ENCODE assay signal across 26 cellular contexts in the genomic region with DNA sequence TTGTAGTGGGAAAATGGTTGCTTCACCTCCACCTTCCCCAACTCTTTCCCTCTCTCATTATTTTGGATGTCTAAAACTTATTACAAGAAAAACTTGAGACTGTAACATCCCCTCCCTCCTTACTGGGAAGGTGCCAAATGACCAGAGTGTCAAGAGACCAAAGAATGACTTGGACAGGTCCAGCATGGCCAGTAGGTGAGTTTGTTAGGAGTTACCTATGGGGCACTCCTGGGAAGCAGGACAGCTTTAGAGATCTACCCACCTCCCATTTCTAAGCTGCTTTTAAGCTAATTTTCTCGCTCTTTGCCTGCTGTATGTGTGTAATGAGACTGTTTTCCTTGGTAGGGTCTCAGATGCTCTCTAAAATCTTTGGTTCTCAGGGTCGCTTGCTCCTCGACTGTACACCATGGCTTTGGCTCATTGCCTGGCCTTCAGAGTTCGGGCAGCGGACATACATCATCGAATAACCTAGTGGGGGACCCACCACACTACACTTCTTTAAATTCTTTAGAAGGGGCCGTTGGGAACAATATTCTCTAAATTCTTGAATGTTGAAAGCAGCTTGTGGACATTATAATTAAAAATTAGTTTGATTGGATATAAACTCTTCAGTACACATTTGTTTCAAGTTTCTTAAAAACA. TPM values are rescaled to one million over a fixed set of nuclear protein-coding genes. Genes with fewer than 3 reads are reported as not detected.
DNase-seq lines count a peak whose midpoint lies in the region; ATAC-seq, FAIRE-seq and TF ChIP-seq lines count a peak whose summit lies in the region.
"Had no signal": no experiment of that assay in that cellular context is flagged by ENCODE, and none has a peak within 500 bp of the region (broad histone marks: within the 10 kb centered on the region; RNA-seq: fewer than 3 reads in every experiment).

No MANE protein-coding gene starts in this region.

- H3K9me3 Mint-ChIP-seq in H9, result no peaks in the 10 kb centered on the region
- H3K9me3 Mint-ChIP-seq in endodermal cell, result peaks cover 2% of the 10 kb centered on the region
- no peaks in the 10 kb centered on the region for H3K9me3 Mint-ChIP-seq in progenitor cell of endocrine pancreas (ENCODE audit: low read depth)
- H3K9me3 Mint-ChIP-seq: CD8-positive, alpha-beta memory T cell had no signal

- ATAC-seq in HepG2 (peak; percentile 62), right lobe of liver (no peak), HG03439 (IDR thresholded peaks at IDR 0.05; ENCODE audit: unreplicated experiment) (no peak)
- ATAC-seq: PC-3 had no signal

- H3K9me3 ChIP-seq in HepG2 (ENCODE audit: low read length) (no peaks in the 10 kb centered on the region), right lobe of liver (no peaks in the 10 kb centered on the region), H9 (ENCODE audit: control insufficient read depth, low read depth, low read length) (no peaks in the 10 kb centered on the region), endodermal cell (ENCODE audit: control insufficient read depth, low read length) (no peaks in the 10 kb centered on the region)
- H3K9me3 ChIP-seq: BLaER1 treated with 17β-estradiol and CSF1 and Interleukin-3, amounts not matched to agents 10 nM and 100 nM; MG63; SK-N-SH had no signal

- intact Hi-C loops in HepG2 (cut with micrococcal nuclease; ENCODE audit: unreplicated experiment) (no loop called here), right lobe of liver (cut with DNase I) (no loop called here)

- TF ChIP-seq EP300 in HepG2 (IDR thresholded peaks at IDR 0.05; ENCODE audit: low read depth in 2 of 2, low read length in 2 of 2), result no peak
- TF ChIP-seq EP300 in HepG2 (CRISPR knock-in tag; IDR thresholded peaks at IDR 0.05; ENCODE audit: borderline replicate concordance), result no peak

- H4K91ac ChIP-seq in H9 (ENCODE audit: insufficient read length, low read depth, low read length), result no peak overlapping the region

- H4K8ac ChIP-seq in H9 (replicated peaks; ENCODE audit: insufficient read length, low read depth, low read length), result no peak overlapping the region

- H3K9ac ChIP-seq in HepG2 (ENCODE audit: insufficient read depth, low read depth, low read length) (no peak overlapping the region), H9 (ENCODE audit: extremely low read depth, insufficient read length, low read length) (no peak overlapping the region), endodermal cell (ENCODE audit: extremely low read depth, low read length, poor library complexity, severe bottlenecking) (no peak overlapping the region)
- H3K9ac ChIP-seq: BLaER1 treated with 17β-estradiol and CSF1 and Interleukin-3, amounts not matched to agents 10 nM and 100 nM; SK-N-SH had no signal

- H2BK20ac ChIP-seq in H9 (ENCODE audit: low read depth, low read length, poor library complexity, severe bottlenecking), result no peak overlapping the region

- no peak for TF ChIP-seq RAD21 in HepG2 (CRISPR knock-in tag; IDR thresholded peaks at IDR 0.05)

- no peak overlapping the region for H3K23ac ChIP-seq in H9 (ENCODE audit: insufficient read length, low read depth, low read length)

- CTCF ChIA-PET in HepG2 (lab: Yijun Ruan, JAX; ENCODE audit: low intra/inter-chr PET ratio, low total read pairs), result no interaction called here

- 95% methylated on average over 7 of the region's 7 CpGs for WGBS in HepG2 (ENCODE audit: low lambda C conversion rate)
- WGBS in right lobe of liver (ENCODE audit: insufficient coverage, low coverage, low lambda C conversion rate, missing lambda C conversion rate), result 92% methylated on average over 4 of the region's 7 CpGs
- WGBS in H9 (ENCODE audit: extremely low coverage, insufficient read length, low lambda C conversion rate), result no CpG with 5 or more reads among the region's 7 CpGs
- 94 to 95% methylated on average over 2 to 7 of the region's 7 CpGs for whole genome bisulfite sequencing in endodermal cell (ENCODE audit: insufficient coverage in 1 of 2, insufficient read length in 1 of 2), 2 experiments

- no peak overlapping the region for H3K4ac ChIP-seq in H9 (ENCODE audit: low read depth, low read length)

- no peaks in the 10 kb centered on the region for H3K27me3 Mint-ChIP-seq in H9 (ENCODE audit: low read depth)
- no peaks in the 10 kb centered on the region for H3K27me3 Mint-ChIP-seq in endodermal cell (ENCODE audit: insufficient read depth)
- H3K27me3 Mint-ChIP-seq in progenitor cell of endocrine pancreas, result no peaks in the 10 kb centered on the region
- H3K27me3 Mint-ChIP-seq: CD8-positive, alpha-beta memory T cell had no signal

- DNase-seq in HepG2 (ENCODE audit: low spot score) (no peak), right lobe of liver (no peak), H9 (no peak), endodermal cell (no peak), progenitor cell of endocrine pancreas (ENCODE audit: low spot score, unreplicated experiment) (no peak)
- DNase-seq in effector CD8-positive, alpha-beta T cell (lab: John Stamatoyannopoulos, UW), result no peak
- no peak for DNase-seq in effector CD4-positive, alpha-beta T cell
- DNase-seq: AML-193; CD8-positive, alpha-beta memory T cell; DMS153; DND-41; KG1; MG63; NCI-H2029; NCI-H446; NCI-H524 treated with DMSO at 0.1 percent for 48 hours; NCI-H774; NK-92 treated with Interleukin-12 subunit alpha and Interleukin-12 subunit beta, amount 100 ng/mL, for 24 hours; PC-3; SK-N-SH; SW 1271 had no signal

- no peak overlapping the region for H3K27ac ChIP-seq in HepG2 (ENCODE audit: extremely low read length, insufficient read depth, low read length)
- no peak overlapping the region for H3K27ac ChIP-seq in right lobe of liver
- no peak overlapping the region for H3K27ac ChIP-seq in H9 (ENCODE audit: insufficient read length, low read depth, low read length)
- no peak overlapping the region for H3K27ac ChIP-seq in endodermal cell (ENCODE audit: low read depth, low read length)
- H3K27ac ChIP-seq: BLaER1 treated with 17β-estradiol and CSF1 and Interleukin-3, amounts not matched to agents 10 nM and 100 nM had no signal

- H2AFZ ChIP-seq in HepG2 (ENCODE audit: low read length) (no peak overlapping the region), H9 (ENCODE audit: low read length) (no peak overlapping the region)

- no peak overlapping the region for H3K18ac ChIP-seq in H9 (ENCODE audit: insufficient read length, low read depth, low read length)

- H3K23me2 ChIP-seq in H9 (ENCODE audit: insufficient read length, low read depth, low read length, poor library complexity, severe bottlenecking), result no peaks in the 10 kb centered on the region

- H3K27me3 ChIP-seq in HepG2 (ENCODE audit: control insufficient read depth in 1 of 2, insufficient read depth in 2 of 2, low read length in 2 of 2) (no peaks in the 10 kb centered on the region), right lobe of liver (no peaks in the 10 kb centered on the region), H9 (ENCODE audit: insufficient read depth, low read length) (no peaks in the 10 kb centered on the region), endodermal cell (ENCODE audit: control insufficient read depth, insufficient read depth, low read length, poor library complexity, severe bottlenecking) (no peaks in the 10 kb centered on the region)
- H3K27me3 ChIP-seq: BLaER1 treated with 17β-estradiol and CSF1 and Interleukin-3, amounts not matched to agents 10 nM and 100 nM; MG63 had no signal

- H3K4me3 ChIP-seq in HepG2 (replicated peaks in 1 of 3; ENCODE audit: insufficient read depth in 1 of 3, low read depth in 2 of 3, low read length in 3 of 3) (no peak overlapping the region), right lobe of liver (no peak overlapping the region), endodermal cell (ENCODE audit: low read length) (no peak overlapping the region)
- H3K4me3 ChIP-seq: BLaER1 treated with 17β-estradiol and CSF1 and Interleukin-3, amounts not matched to agents 10 nM and 100 nM; MG63 had no signal

- H3K14ac ChIP-seq in H9 (ENCODE audit: insufficient read depth, low read length), result no peak overlapping the region

- H2BK12ac ChIP-seq in H9 (ENCODE audit: insufficient read length, low read depth, low read length), result no peak overlapping the region

- H3K4me1 Mint-ChIP-seq in H9, result no peaks in the 10 kb centered on the region
- no peaks in the 10 kb centered on the region for H3K4me1 Mint-ChIP-seq in endodermal cell
- no peaks in the 10 kb centered on the region for H3K4me1 Mint-ChIP-seq in progenitor cell of endocrine pancreas (ENCODE audit: low read depth)

- no peak for FAIRE-seq in HepG2 (lab: Jason Lieb, UNC)
- FAIRE-seq: A204.1, H1, HTR-8/SVneo had no signal

- H2BK15ac ChIP-seq in H9 (ENCODE audit: low read depth, low read length), result no peak overlapping the region

- H2BK120ac ChIP-seq in H9 (ENCODE audit: low read depth, low read length, poor library complexity, severe bottlenecking), result no peak overlapping the region

- TF ChIP-seq CTCF in HepG2 (CRISPR knock-in tag; IDR thresholded peaks at IDR 0.05) (no peak), right lobe of liver (IDR thresholded peaks at IDR 0.05) (no peak), H9 (conservative IDR thresholded peaks at IDR 0.05) (peak; percentile 28; the same call in 1 of the 3 replicates), endodermal cell (conservative IDR thresholded peaks at IDR 0.05) (peak; percentile 25), progenitor cell of endocrine pancreas (IDR thresholded peaks at IDR 0.05; ENCODE audit: unreplicated experiment) (peak; percentile 7)

- H3K4me2 ChIP-seq in HepG2 (ENCODE audit: low read depth, low read length) (no peak overlapping the region), H9 (ENCODE audit: insufficient read depth, insufficient read length, low read length) (no peak overlapping the region)
- H3K4me2 ChIP-seq: BLaER1 treated with 17β-estradiol and CSF1 and Interleukin-3, amounts not matched to agents 10 nM and 100 nM; SK-N-SH had no signal

- H3K4me1 ChIP-seq in HepG2 (ENCODE audit: insufficient read depth, low read length), result no peaks in the 10 kb centered on the region
- H3K4me1 ChIP-seq in right lobe of liver, result no peaks in the 10 kb centered on the region
- no peaks in the 10 kb centered on the region for H3K4me1 ChIP-seq in H9 (ENCODE audit: insufficient read depth, low read length)
- no peaks in the 10 kb centered on the region for H3K4me1 ChIP-seq in endodermal cell (ENCODE audit: control insufficient read depth, insufficient read depth, low read length)
- H3K4me1 ChIP-seq: BLaER1 treated with 17β-estradiol and CSF1 and Interleukin-3, amounts not matched to agents 10 nM and 100 nM had no signal

- peaks cover 8 to 12% of the 10 kb centered on the region in 2 experiments; a peak in 3 of 5 replicates for H3K36me3 ChIP-seq in HepG2 (replicated peaks in 1 of 2; ENCODE audit: control insufficient read depth in 1 of 2, insufficient read depth in 2 of 2, low read length in 2 of 2)
- peaks cover 0 to 7% (median 0%) of the 10 kb centered on the region in 4 donors for H3K36me3 ChIP-seq in right lobe of liver
- H3K36me3 ChIP-seq in endodermal cell (ENCODE audit: control insufficient read depth, insufficient read depth, low read length), result peaks cover 36% of the 10 kb centered on the region

- no peak overlapping the region for H3K56ac ChIP-seq in H9 (ENCODE audit: insufficient read length, low read depth, low read length)

- H3K27ac Mint-ChIP-seq in H9, result peak overlapping the region in 2 of 3 experiments; percentile 14 to 66; a peak in 1 of 7 replicates
- H3K27ac Mint-ChIP-seq in endodermal cell, result no peak overlapping the region
- peak overlapping the region; percentile 54 for H3K27ac Mint-ChIP-seq in progenitor cell of endocrine pancreas

- no TSS peak for BruUV-seq in HepG2 (replicated peaks; lab: Mats Ljungman, UMichigan)

- H3K4me3 Mint-ChIP-seq in H9 (no peak overlapping the region; a peak in 1 of 5 replicates), endodermal cell (no peak overlapping the region), progenitor cell of endocrine pancreas (ENCODE audit: low read depth) (no peak overlapping the region)
- H3K4me3 Mint-ChIP-seq: CD8-positive, alpha-beta memory T cell had no signal

- H4K20me1 ChIP-seq in HepG2 (ENCODE audit: insufficient read depth, low read length), result no peaks in the 10 kb centered on the region
- H4K20me1 ChIP-seq in H9 (ENCODE audit: control insufficient read depth, insufficient read depth, insufficient read length), result no peaks in the 10 kb centered on the region
- H4K20me1 ChIP-seq: BLaER1 treated with 17β-estradiol and CSF1 and Interleukin-3, amounts not matched to agents 10 nM and 100 nM had no signal

- H2AK5ac ChIP-seq in H9 (ENCODE audit: insufficient read length, low read length), result no peak overlapping the region

- TF ChIP-seq POLR2A in HepG2 (IDR thresholded peaks at IDR 0.05; ENCODE audit: insufficient read depth in 1 of 2, low read depth in 2 of 2, low read length in 2 of 2) (no peak), right lobe of liver (IDR thresholded peaks at IDR 0.05) (no peak)

- H3K79me2 ChIP-seq in HepG2 (ENCODE audit: insufficient read depth, low read length) (no peaks in the 10 kb centered on the region), H9 (ENCODE audit: insufficient read depth, low read length) (no peaks in the 10 kb centered on the region)

- in situ Hi-C loops in HepG2 (cut with HindIII; ENCODE audit: extremely low pct_ligation_motif_present, low pct_unique_long_range_greater_than_20kb), result no loop called here

- no peaks in the 10 kb centered on the region for H3K79me1 ChIP-seq in H9 (ENCODE audit: insufficient read depth, low read depth, low read length, poor library complexity, severe bottlenecking)

- no peak overlapping the region for H3T11ph ChIP-seq in H9 (ENCODE audit: low read length)

- POLR2A ChIA-PET in HepG2 (lab: Yijun Ruan, JAX), result no interaction called here

- peaks cover 6 to 30% (median 8%) of the 10 kb centered on the region in 3 experiments; a peak in 5 of 7 replicates for H3K36me3 Mint-ChIP-seq in H9 (ENCODE audit: insufficient read depth in 1 of 3, low read depth in 3 of 3)
- H3K36me3 Mint-ChIP-seq in endodermal cell (ENCODE audit: low read depth), result peaks cover 48% of the 10 kb centered on the region
- H3K36me3 Mint-ChIP-seq in progenitor cell of endocrine pancreas (ENCODE audit: insufficient read depth), result peaks cover 6% of the 10 kb centered on the region

- no peak overlapping the region for H2BK5ac ChIP-seq in H9 (ENCODE audit: insufficient read length, low read length)

- H4K5ac ChIP-seq in H9 (ENCODE audit: insufficient read length, low read depth, low read length), result no peak overlapping the region

RNA-seq across cellular contexts. Expression of a gene that starts 45.2 kb away (rescaled TPM):
- total RNA-seq in HepG2 (2016; rRNA removed; fragmentation: Illumina TruSeq; extraction: Trizol) (25.7 and 26.0 TPM in 2 replicates), right lobe of liver (10 to 100 TPM; 10.0 to 13.1 (median 12.4) TPM), H9 (2021) (27.9 and 31.9 TPM in 2 replicates), endodermal cell (10 to 100 TPM; 37.7 to 47.5 TPM), progenitor cell of endocrine pancreas (31.1 and 33.1 TPM in 2 replicates)
- total RNA-seq in HepG2 (2016; cell fraction: cytosol; rRNA removed; fragmentation: Illumina TruSeq; extraction: Trizol; ENCODE audit: low read depth), result 3.4 and 3.5 TPM in 2 replicates
- total RNA-seq in HepG2 (2016; cell fraction: insoluble cytoplasmic fraction; rRNA removed; fragmentation: Illumina TruSeq; extraction: Trizol), result 24.7 and 26.0 TPM in 2 replicates
- total RNA-seq in HepG2 (2016; cell fraction: membrane; rRNA removed; fragmentation: Illumina TruSeq; extraction: Trizol), result 7.7 and 8.4 TPM in 2 replicates
- total RNA-seq in HepG2 (2016; cell fraction: nucleus; rRNA removed; fragmentation: Illumina TruSeq; extraction: Trizol), result 27.6 and 34.5 TPM in 2 replicates
- polyA plus RNA-seq in HepG2 (2011; rRNA removed), result 19.8 and 26.1 TPM in 2 replicates
- 12.3 and 20.7 TPM in 2 replicates for polyA plus RNA-seq in HepG2 (2011; cell fraction: cytosol; rRNA removed)
- polyA plus RNA-seq in HepG2 (2011; cell fraction: nucleus; rRNA removed), result 7.8 and 10.3 TPM in 2 replicates
- 14.5 and 18.8 TPM in 2 replicates for polyA plus RNA-seq in HepG2 (2012)
- polyA plus RNA-seq in HepG2 (2016; cell fraction: cytosol; fragmentation: Illumina TruSeq; extraction: Trizol; ENCODE audit: low read depth), result 1.1 and 1.2 TPM in 2 replicates
- polyA plus RNA-seq in HepG2 (2016; cell fraction: insoluble cytoplasmic fraction; fragmentation: Illumina TruSeq; extraction: Trizol; ENCODE audit: low read depth), result 15.8 and 17.5 TPM in 2 replicates
- 3.1 and 3.4 TPM in 2 replicates for polyA plus RNA-seq in HepG2 (2016; cell fraction: membrane; fragmentation: Illumina TruSeq; extraction: Trizol; ENCODE audit: low read depth)
- 25.8 and 27.4 TPM in 2 replicates for polyA plus RNA-seq in HepG2 (2016; cell fraction: nucleus; fragmentation: Illumina TruSeq; extraction: Trizol; ENCODE audit: insufficient read depth, low read depth)
- 18.7 and 24.5 TPM in 2 replicates for polyA minus RNA-seq in HepG2 (2011; rRNA and poly(A)+ RNA removed; ENCODE audit: low replicate concordance)
- polyA minus RNA-seq in HepG2 (2011; cell fraction: cytosol; rRNA and poly(A)+ RNA removed), result 24.5 and 25.1 TPM in 2 replicates
- 71.7 and 84.9 TPM in 2 replicates for polyA minus RNA-seq in HepG2 (2011; cell fraction: nucleus; rRNA and poly(A)+ RNA removed)
- polyA plus RNA-seq in endodermal cell (2013, experiment 1 of 2), result 24.8 TPM
- polyA plus RNA-seq in endodermal cell (2013, experiment 2 of 2), result 23.0 TPM

RNA-seq across cellular contexts. Expression of a gene that starts 53.8 kb away (rescaled TPM):
- 0.06 and 0.15 TPM in 2 replicates for total RNA-seq in HepG2 (2016; rRNA removed; fragmentation: Illumina TruSeq; extraction: Trizol)
- total RNA-seq in HepG2 (2016; cell fraction: cytosol; rRNA removed; fragmentation: Illumina TruSeq; extraction: Trizol; ENCODE audit: low read depth), result not detected in 2 replicates
- total RNA-seq in HepG2 (2016; cell fraction: insoluble cytoplasmic fraction; rRNA removed; fragmentation: Illumina TruSeq; extraction: Trizol), result 0.11 TPM in 1 of 2 replicates, not detected in the other
- 0.03 TPM in 1 of 2 replicates, not detected in the other for total RNA-seq in HepG2 (2016; cell fraction: membrane; rRNA removed; fragmentation: Illumina TruSeq; extraction: Trizol)
- total RNA-seq in HepG2 (2016; cell fraction: nucleus; rRNA removed; fragmentation: Illumina TruSeq; extraction: Trizol), result 0.19 TPM in 1 of 2 replicates, not detected in the other
- 0.29 and 0.34 TPM in 2 replicates for polyA plus RNA-seq in HepG2 (2011; rRNA removed)
- 0.17 and 0.32 TPM in 2 replicates for polyA plus RNA-seq in HepG2 (2011; cell fraction: cytosol; rRNA removed)
- 0.31 and 0.32 TPM in 2 replicates for polyA plus RNA-seq in HepG2 (2011; cell fraction: nucleus; rRNA removed)
- polyA plus RNA-seq in HepG2 (2012), result 0.49 and 1.3 TPM in 2 replicates
- polyA plus RNA-seq in HepG2 (2016; cell fraction: cytosol; fragmentation: Illumina TruSeq; extraction: Trizol; ENCODE audit: low read depth), result not detected in 2 replicates
- polyA plus RNA-seq in HepG2 (2016; cell fraction: insoluble cytoplasmic fraction; fragmentation: Illumina TruSeq; extraction: Trizol; ENCODE audit: low read depth), result 0.09 TPM in 1 of 2 replicates, not detected in the other
- polyA plus RNA-seq in HepG2 (2016; cell fraction: membrane; fragmentation: Illumina TruSeq; extraction: Trizol; ENCODE audit: low read depth), result not detected in 2 replicates
- polyA plus RNA-seq in HepG2 (2016; cell fraction: nucleus; fragmentation: Illumina TruSeq; extraction: Trizol; ENCODE audit: insufficient read depth, low read depth), result 0.23 TPM in 1 of 2 replicates, not detected in the other
- 0.05 and 0.06 TPM in 2 replicates for polyA minus RNA-seq in HepG2 (2011; rRNA and poly(A)+ RNA removed; ENCODE audit: low replicate concordance)
- polyA minus RNA-seq in HepG2 (2011; cell fraction: cytosol; rRNA and poly(A)+ RNA removed), result 0.20 and 0.53 TPM in 2 replicates
- polyA minus RNA-seq in HepG2 (2011; cell fraction: nucleus; rRNA and poly(A)+ RNA removed), result 0.64 and 1.1 TPM in 2 replicates
- total RNA-seq in right lobe of liver, result 1 to 10 TPM in 2 of 6 experiments, under 1 TPM in 4; 0.56 to 1.9 (median 0.81) TPM
- not detected in 2 replicates for total RNA-seq in H9 (2021)
- total RNA-seq in endodermal cell, result not detected
- not detected for polyA plus RNA-seq in endodermal cell (2013, experiment 1 of 2)
- polyA plus RNA-seq in endodermal cell (2013, experiment 2 of 2), result not detected
- total RNA-seq in progenitor cell of endocrine pancreas, result not detected in 2 replicates
- total RNA-seq: H1, PC-3 had no signal
- polyA plus RNA-seq: CD8-positive, alpha-beta memory T cell; H1; SK-N-SH had no signal

Comparison
In these comparisons a context has a peak if more than half of its experiments do, and no peak if none do; other contexts are left out.
1. CTCF ChIP-seq: peak in H9 (single experiment), endodermal cell (single experiment) and progenitor cell of endocrine pancreas (single experiment); none in HepG2 (single experiment) and right lobe of liver (0 of 4).